Comparison of ENCODE assay signal across 14 cellular contexts in the genomic region with DNA sequence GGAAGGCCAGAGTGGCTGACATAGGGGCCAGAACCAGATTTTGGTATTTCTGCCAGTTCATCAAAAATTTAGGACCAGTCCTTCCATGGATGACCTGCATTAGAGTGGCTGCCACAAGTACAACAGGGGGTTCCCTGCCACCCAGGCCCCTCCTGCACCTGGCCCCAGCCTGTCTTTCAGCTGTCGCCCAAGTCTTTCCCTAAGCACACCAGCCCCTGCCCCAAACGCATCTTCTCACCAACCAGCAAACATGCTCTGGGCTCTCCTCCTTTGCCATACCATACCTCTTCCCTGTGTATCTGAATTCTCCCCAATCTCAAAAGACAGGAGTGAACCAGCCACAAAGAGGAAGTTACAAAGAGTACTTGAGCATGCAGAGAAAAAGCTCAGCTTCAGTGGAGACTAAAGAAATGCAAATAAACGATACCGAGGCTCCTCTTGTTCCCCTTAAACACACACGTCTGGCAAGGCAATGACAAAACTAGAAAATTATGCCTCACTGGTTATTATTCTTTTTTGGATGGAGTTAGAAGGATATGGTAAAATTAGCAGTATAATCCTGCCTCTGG.
DNase-seq lines count a peak whose midpoint lies in the region; ATAC-seq lines count a peak whose summit lies in the region.
"Had no signal": no experiment of that assay in that cellular context is flagged by ENCODE, and none has a peak within 500 bp of the region (broad histone marks: within the 10 kb centered on the region; RNA-seq: fewer than 3 reads in every experiment).

No MANE protein-coding gene starts in this region.

- peak overlapping the region; percentile 7 for H3K27ac Mint-ChIP-seq in stimulated activated memory B cell treated with anti-CD40 and anti-IgM and Interleukin-4, amounts not matched to agents 10 μg/mL and 1 μg/mL and 100 μg/mL, for 72 hours
- H3K27ac Mint-ChIP-seq: mesothelial cell of epicardium had no signal

- peaks cover 5% of the 10 kb centered on the region for H3K36me3 Mint-ChIP-seq in stimulated activated memory B cell treated with anti-CD40 and anti-IgM and Interleukin-4, amounts not matched to agents 10 μg/mL and 1 μg/mL and 100 μg/mL, for 72 hours
- H3K36me3 Mint-ChIP-seq: mesothelial cell of epicardium had no signal

- H3K27me3 Mint-ChIP-seq in stimulated activated memory B cell treated with anti-CD40 and anti-IgM and Interleukin-4, amounts not matched to agents 10 μg/mL and 1 μg/mL and 100 μg/mL, for 72 hours = no peaks in the 10 kb centered on the region

- H3K4me3 Mint-ChIP-seq in stimulated activated memory B cell treated with anti-CD40 and anti-IgM and Interleukin-4, amounts not matched to agents 10 μg/mL and 1 μg/mL and 100 μg/mL, for 72 hours = no peak overlapping the region
- H3K4me3 Mint-ChIP-seq: mesothelial cell of epicardium had no signal

- H3K9me3 Mint-ChIP-seq in stimulated activated memory B cell treated with anti-CD40 and anti-IgM and Interleukin-4, amounts not matched to agents 10 μg/mL and 1 μg/mL and 100 μg/mL, for 72 hours = peaks cover 4% of the 10 kb centered on the region
- H3K9me3 Mint-ChIP-seq: mesothelial cell of epicardium had no signal

- DNase-seq in Kasumi-1 (lab: John Stamatoyannopoulos, UW) (peak; percentile 58 to 77), NCI-H1105 treated with DMSO at 0.1 percent for 48 hours (lab: John Stamatoyannopoulos, UW) (no peak), HK-2 (ENCODE audit: unreplicated experiment) (no peak)
- DNase-seq: activated T-cell treated with anti-CD3 and anti-CD28 coated beads for 4 hours, DMS153, heart right ventricle, NCI-H1105, T1000, trophoblast cell had no signal

- ATAC-seq in GM19035 (IDR thresholded peaks at IDR 0.05; ENCODE audit: unreplicated experiment) (peak; percentile 72), HG02678 (IDR thresholded peaks at IDR 0.05; ENCODE audit: unreplicated experiment) (peak; percentile 57), HG02588 (IDR thresholded peaks at IDR 0.05; ENCODE audit: unreplicated experiment) (no peak)
- ATAC-seq in stimulated activated memory B cell treated with anti-CD40 and anti-IgM and Interleukin-4, amounts not matched to agents 10 μg/mL and 1 μg/mL and 100 μg/mL, for 72 hours = peak; percentile 84
- ATAC-seq: heart right ventricle had no signal

- peaks cover 58% of the 10 kb centered on the region for H3K4me1 Mint-ChIP-seq in stimulated activated memory B cell treated with anti-CD40 and anti-IgM and Interleukin-4, amounts not matched to agents 10 μg/mL and 1 μg/mL and 100 μg/mL, for 72 hours
- H3K4me1 Mint-ChIP-seq: mesothelial cell of epicardium had no signal

Comparison
In these comparisons a context has a peak if more than half of its experiments do, and no peak if none do; other contexts are left out.
1. DNase-seq: peak in Kasumi-1 (2 of 2); none in NCI-H1105 treated with DMSO at 0.1 percent for 48 hours (single experiment) and HK-2 (single experiment).